Comparison of ENCODE assay signal across 20 cellular contexts in genomic region chr7:43195768-43196167, GRCh38.
"Had no signal": no experiment of that assay in that cellular context is flagged by ENCODE, and none has a peak within 500 bp of the region (broad histone marks: within the 10 kb centered on the region; RNA-seq: fewer than 3 reads in every experiment).

No MANE protein-coding gene starts in this region.

- H3K36me3 ChIP-seq: brain microvascular endothelial cell had no signal

- H3K27me3 Mint-ChIP-seq: activated CD4-positive, alpha-beta T cell treated with anti-CD3 and anti-CD28 coated beads, Interleukin-2, amount 10 ng/mL, durations not matched to agents 24 days and 14 days had no signal

- H3K4me1 Mint-ChIP-seq: activated CD4-positive, alpha-beta T cell treated with anti-CD3 and anti-CD28 coated beads for 36 hours; activated CD4-positive, alpha-beta T cell treated with anti-CD3 and anti-CD28 coated beads, Interleukin-2, amount 10 ng/mL, durations not matched to agents 24 days and 14 days; activated CD8-positive, alpha-beta memory T cell treated with anti-CD3 and anti-CD28 coated beads, Interleukin-2, amount 10 ng/mL, durations not matched to agents 7 days and 5 days; activated naive CD4-positive, alpha-beta T cell treated with anti-CD3 and anti-CD28 coated beads, Interleukin-2, amount 10 ng/mL, durations not matched to agents 7 days and 5 days; activated naive CD8-positive, alpha-beta T cell treated with anti-CD3 and anti-CD28 coated beads, Interleukin-2, amount 10 ng/mL, durations not matched to agents 7 days and 5 days had no signal

- DNase-seq: activated CD4-positive, alpha-beta memory T cell treated with anti-CD3 and anti-CD28 coated beads for 36 hours; activated CD4-positive, alpha-beta T cell treated with anti-CD3 and anti-CD28 coated beads for 36 hours; activated CD4-positive, alpha-beta T cell treated with anti-CD3 and anti-CD28 coated beads, Interleukin-2, amount 10 ng/mL, durations not matched to agents 24 days and 14 days; activated CD4-positive, CD25-positive, alpha-beta regulatory T cell; activated CD4-positive, CD25-positive, alpha-beta regulatory T cell treated with anti-CD3 and anti-CD28 coated beads, Interleukin-2, amount 50 U/mL, for 72 hours; activated CD8-positive, alpha-beta memory T cell treated with anti-CD3 and anti-CD28 coated beads, Interleukin-2, amount 10 ng/mL, durations not matched to agents 7 days and 5 days; activated CD8-positive, alpha-beta memory T cell treated with anti-CD3 and anti-CD28 coated beads, Interleukin-2, amount 50 U/mL, for 4 hours; activated CD8-positive, alpha-beta T cell treated with anti-CD3 and anti-CD28 coated beads, Interleukin-2, amount 10 ng/mL, durations not matched to agents 7 days and 5 days; activated gamma-delta T cell; activated naive CD4-positive, alpha-beta T cell; activated naive CD4-positive, alpha-beta T cell treated with anti-CD3 and anti-CD28 coated beads, Interleukin-2, amount 10 ng/mL, durations not matched to agents 7 days and 5 days; activated naive CD8-positive, alpha-beta T cell treated with anti-CD3 and anti-CD28 coated beads, Interleukin-2, amount 10 ng/mL, durations not matched to agents 7 days and 5 days; activated T-cell treated with anti-CD3 and anti-CD28 coated beads, Interleukin-2, amount 50 U/mL, for 1 hour; activated T-cell treated with anti-CD3 and anti-CD28 coated beads, Interleukin-2, amount 50 U/mL, for 48 hours; brain microvascular endothelial cell; cortex of kidney; effector memory CD4-positive, alpha-beta T cell; endodermal cell; T-helper 2 cell had no signal

- H3K27ac Mint-ChIP-seq: activated CD4-positive, alpha-beta memory T cell treated with anti-CD3 and anti-CD28 coated beads for 36 hours; activated CD4-positive, alpha-beta T cell treated with anti-CD3 and anti-CD28 coated beads for 36 hours; activated CD4-positive, alpha-beta T cell treated with anti-CD3 and anti-CD28 coated beads, Interleukin-2, amount 10 ng/mL, durations not matched to agents 24 days and 14 days; activated CD8-positive, alpha-beta memory T cell treated with anti-CD3 and anti-CD28 coated beads, Interleukin-2, amount 10 ng/mL, durations not matched to agents 7 days and 5 days; activated CD8-positive, alpha-beta T cell treated with anti-CD3 and anti-CD28 coated beads, Interleukin-2, amount 10 ng/mL, durations not matched to agents 7 days and 5 days; activated naive CD4-positive, alpha-beta T cell treated with anti-CD3 and anti-CD28 coated beads, Interleukin-2, amount 10 ng/mL, durations not matched to agents 7 days and 5 days; activated naive CD4-positive, alpha-beta T cell treated with anti-CD3 and anti-CD28 coated beads, Interleukin-2, amount 50 U/mL, for 72 hours; activated naive CD8-positive, alpha-beta T cell treated with anti-CD3 and anti-CD28 coated beads, Interleukin-2, amount 10 ng/mL, durations not matched to agents 7 days and 5 days; endodermal cell had no signal

- H3K36me3 Mint-ChIP-seq: activated CD4-positive, alpha-beta memory T cell treated with anti-CD3 and anti-CD28 coated beads for 36 hours; activated CD8-positive, alpha-beta memory T cell treated with anti-CD3 and anti-CD28 coated beads, Interleukin-2, amount 10 ng/mL, durations not matched to agents 7 days and 5 days; activated naive CD4-positive, alpha-beta T cell treated with anti-CD3 and anti-CD28 coated beads, Interleukin-2, amount 10 ng/mL, durations not matched to agents 7 days and 5 days; activated naive CD4-positive, alpha-beta T cell treated with anti-CD3 and anti-CD28 coated beads, Interleukin-2, amount 50 U/mL, for 72 hours; activated naive CD8-positive, alpha-beta T cell treated with anti-CD3 and anti-CD28 coated beads, Interleukin-2, amount 10 ng/mL, durations not matched to agents 7 days and 5 days had no signal

- H3K4me3 Mint-ChIP-seq: activated CD4-positive, alpha-beta memory T cell treated with anti-CD3 and anti-CD28 coated beads for 36 hours; activated CD4-positive, alpha-beta T cell treated with anti-CD3 and anti-CD28 coated beads for 36 hours; activated CD4-positive, alpha-beta T cell treated with anti-CD3 and anti-CD28 coated beads, Interleukin-2, amount 10 ng/mL, durations not matched to agents 24 days and 14 days; activated CD8-positive, alpha-beta memory T cell treated with anti-CD3 and anti-CD28 coated beads, Interleukin-2, amount 10 ng/mL, durations not matched to agents 7 days and 5 days; activated CD8-positive, alpha-beta T cell treated with anti-CD3 and anti-CD28 coated beads, Interleukin-2, amount 10 ng/mL, durations not matched to agents 7 days and 5 days; activated naive CD4-positive, alpha-beta T cell treated with anti-CD3 and anti-CD28 coated beads, Interleukin-2, amount 10 ng/mL, durations not matched to agents 7 days and 5 days; activated naive CD8-positive, alpha-beta T cell treated with anti-CD3 and anti-CD28 coated beads, Interleukin-2, amount 10 ng/mL, durations not matched to agents 7 days and 5 days; endodermal cell had no signal

- H3K27me3 ChIP-seq: brain microvascular endothelial cell had no signal

- H3K27ac ChIP-seq: brain microvascular endothelial cell had no signal

- H3K9me3 Mint-ChIP-seq: activated CD4-positive, alpha-beta memory T cell treated with anti-CD3 and anti-CD28 coated beads for 36 hours; activated CD4-positive, alpha-beta T cell treated with anti-CD3 and anti-CD28 coated beads, Interleukin-2, amount 10 ng/mL, durations not matched to agents 24 days and 14 days; activated naive CD4-positive, alpha-beta T cell treated with anti-CD3 and anti-CD28 coated beads, Interleukin-2, amount 10 ng/mL, durations not matched to agents 7 days and 5 days; activated naive CD4-positive, alpha-beta T cell treated with anti-CD3 and anti-CD28 coated beads, Interleukin-2, amount 50 U/mL, for 72 hours; activated naive CD8-positive, alpha-beta T cell treated with anti-CD3 and anti-CD28 coated beads, Interleukin-2, amount 10 ng/mL, durations not matched to agents 7 days and 5 days; endodermal cell had no signal
